Comparison of ENCODE assay signal across 19 cellular contexts in the genomic region with DNA sequence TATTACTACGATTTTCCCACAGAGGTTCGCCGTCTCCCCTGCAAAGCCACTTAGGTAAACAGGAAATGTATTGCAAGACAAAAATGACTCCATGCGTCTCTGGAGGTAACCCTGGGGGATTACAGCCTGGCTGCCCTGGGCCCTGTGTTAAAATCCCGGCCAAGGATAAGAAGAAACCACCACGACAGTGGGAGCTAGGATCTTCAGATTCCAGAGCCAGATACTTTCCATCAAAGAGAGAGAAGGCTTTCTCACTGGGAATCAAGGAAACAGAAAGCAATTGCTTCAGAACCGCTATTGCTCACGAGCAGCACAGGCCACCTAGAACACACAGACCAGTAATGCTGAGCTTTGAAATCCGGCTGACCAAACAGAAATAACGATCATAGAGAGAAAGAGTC.
DNase-seq lines count a peak whose midpoint lies in the region; ATAC-seq and TF ChIP-seq lines count a peak whose summit lies in the region.
"Had no signal": no experiment of that assay in that cellular context is flagged by ENCODE, and none has a peak within 500 bp of the region (broad histone marks: within the 10 kb centered on the region; RNA-seq: fewer than 3 reads in every experiment).

No MANE protein-coding gene starts in this region.

- H3K36me3 Mint-ChIP-seq in neural progenitor cell, result no peaks in the 10 kb centered on the region
- H3K36me3 Mint-ChIP-seq: stimulated activated naive B cell treated with anti-CD40 and anti-IgM and Interleukin-4, amounts not matched to agents 10 μg/mL and 1 μg/mL and 100 μg/mL, for 72 hours; T-cell had no signal

- peaks cover 5% of the 10 kb centered on the region for H3K27me3 Mint-ChIP-seq in neural progenitor cell (ENCODE audit: insufficient read depth, low read depth)

- no peaks in the 10 kb centered on the region for H3K36me3 ChIP-seq in neural progenitor cell
- H3K36me3 ChIP-seq: prostate gland, spleen, tibial nerve had no signal

- H3K4me1 Mint-ChIP-seq in neural progenitor cell, result peaks cover 27% of the 10 kb centered on the region

- no peak overlapping the region for H3K4me3 ChIP-seq in neural progenitor cell
- H3K4me3 ChIP-seq: prostate gland, spleen, tibial nerve had no signal

- H3K9ac ChIP-seq in neural progenitor cell, result no peak overlapping the region

- H3K9me3 Mint-ChIP-seq in neural progenitor cell, result no peaks in the 10 kb centered on the region

- H3K4me2 ChIP-seq in neural progenitor cell, result no peak overlapping the region

- DNase-seq in DMS53 (lab: John Stamatoyannopoulos, UW) (peak; percentile 55), DMS53 treated with DMSO at 0.1 percent for 48 hours (lab: John Stamatoyannopoulos, UW; ENCODE audit: unreplicated experiment) (no peak), NCI-H69 (lab: John Stamatoyannopoulos, UW) (peak; percentile 50), fibroblast of peridontal ligament (ENCODE audit: extremely low read depth) (peak; percentile 13), neural progenitor cell (ENCODE audit: low spot score) (peak; percentile 15), Right ventricle myocardium inferior (ENCODE audit: missing footprints) (no peak), hippocampal formation (lab: John Stamatoyannopoulos, UW) (no peak), AG20443 (ENCODE audit: low spot score) (no peak)
- DNase-seq: activated B cell treated with CpG ODN at 0.5 μM for 24 hours; activated effector memory CD4-positive, alpha-beta T cell treated with Interleukin-2 at 50 U/mL for 16 hours; anterior cingulate cortex; kidney glomerular epithelial cell; MV-4-11; spleen; stimulated activated naive B cell treated with anti-CD40 and anti-IgM and Interleukin-4, amounts not matched to agents 10 μg/mL and 1 μg/mL and 100 μg/mL, for 72 hours; T-cell had no signal

- H3K4me3 Mint-ChIP-seq in neural progenitor cell, result no peak overlapping the region
- H3K4me3 Mint-ChIP-seq: activated B cell treated with CpG ODN at 0.5 μM for 24 hours; stimulated activated naive B cell treated with anti-CD40 and anti-IgM and Interleukin-4, amounts not matched to agents 10 μg/mL and 1 μg/mL and 100 μg/mL, for 72 hours; T-cell had no signal

- H4K20me1 ChIP-seq in neural progenitor cell (ENCODE audit: low read depth), result no peaks in the 10 kb centered on the region

- H2AFZ ChIP-seq in neural progenitor cell (replicated peaks), result no peak overlapping the region

- no peak for TF ChIP-seq CTCF in neural progenitor cell (IDR thresholded peaks at IDR 0.05)

- H3K27ac Mint-ChIP-seq in neural progenitor cell, result no peak overlapping the region
- H3K27ac Mint-ChIP-seq: activated B cell treated with CpG ODN at 0.5 μM for 24 hours; stimulated activated naive B cell treated with anti-CD40 and anti-IgM and Interleukin-4, amounts not matched to agents 10 μg/mL and 1 μg/mL and 100 μg/mL, for 72 hours had no signal

- H3K4me1 ChIP-seq in neural progenitor cell, result peaks cover 16% of the 10 kb centered on the region
- H3K4me1 ChIP-seq: prostate gland had no signal

- no peaks in the 10 kb centered on the region for H3K9me3 ChIP-seq in neural progenitor cell (ENCODE audit: low read depth)
- H3K9me3 ChIP-seq: prostate gland, tibial nerve had no signal

- no peaks in the 10 kb centered on the region for H3F3A ChIP-seq in neural progenitor cell (ENCODE audit: low read depth)

- no peaks in the 10 kb centered on the region for H3K27me3 ChIP-seq in neural progenitor cell
- H3K27me3 ChIP-seq: tibial nerve had no signal

- no peak overlapping the region for H3K27ac ChIP-seq in neural progenitor cell
- H3K27ac ChIP-seq: 22Rv1, prostate gland, tibial nerve had no signal

- intact Hi-C loops in Right ventricle myocardium inferior (cut with DNase I), result no loop called here

- H3K79me2 ChIP-seq in neural progenitor cell (ENCODE audit: low read depth), result no peaks in the 10 kb centered on the region

- ATAC-seq in Right ventricle myocardium inferior, result no peak
- ATAC-seq: stimulated activated naive B cell treated with anti-CD40 and anti-IgM and Interleukin-4, amounts not matched to agents 10 μg/mL and 1 μg/mL and 100 μg/mL, for 72 hours; T-cell had no signal

Comparison
In these comparisons a context has a peak if more than half of its experiments do, and no peak if none do; other contexts are left out.
1. DNase-seq: peak in DMS53 (single experiment), NCI-H69 (single experiment), fibroblast of peridontal ligament (single experiment) and neural progenitor cell (single experiment); none in DMS53 treated with DMSO at 0.1 percent for 48 hours (single experiment), Right ventricle myocardium inferior (single experiment), hippocampal formation (0 of 2) and AG20443 (single experiment).